Comparison of ENCODE assay signal across 17 cellular contexts in genomic region chr4:119643306-119644042, GRCh38.
"Had no signal": no experiment of that assay in that cellular context is flagged by ENCODE, and none has a peak within 500 bp of the region (broad histone marks: within the 10 kb centered on the region; RNA-seq: fewer than 3 reads in every experiment).

No MANE protein-coding gene starts in this region.

- H3K27ac Mint-ChIP-seq: activated CD4-positive, alpha-beta memory T cell treated with anti-CD3 and anti-CD28 coated beads for 36 hours; activated naive CD8-positive, alpha-beta T cell treated with anti-CD3 and anti-CD28 coated beads, Interleukin-2, amount 10 ng/mL, durations not matched to agents 7 days and 5 days; endodermal cell had no signal

- H3K36me3 ChIP-seq: neutrophil, sigmoid colon, tibial artery, vagina had no signal

- H2AFZ ChIP-seq: parathyroid adenoma had no signal

- H3K4me3 Mint-ChIP-seq: activated CD4-positive, alpha-beta memory T cell treated with anti-CD3 and anti-CD28 coated beads for 36 hours; activated naive CD8-positive, alpha-beta T cell treated with anti-CD3 and anti-CD28 coated beads, Interleukin-2, amount 10 ng/mL, durations not matched to agents 7 days and 5 days; endodermal cell had no signal

- H3K4me3 ChIP-seq: dorsolateral prefrontal cortex, sigmoid colon, tibial artery, vagina had no signal

- H3K27ac ChIP-seq: dorsolateral prefrontal cortex, neutrophil, parathyroid adenoma, sigmoid colon, tibial artery, vagina, VCaP had no signal

- H3K9me3 ChIP-seq: neutrophil, sigmoid colon, tibial artery, vagina had no signal

- H3K36me3 Mint-ChIP-seq: activated CD4-positive, alpha-beta memory T cell treated with anti-CD3 and anti-CD28 coated beads for 36 hours; activated naive CD8-positive, alpha-beta T cell treated with anti-CD3 and anti-CD28 coated beads, Interleukin-2, amount 10 ng/mL, durations not matched to agents 7 days and 5 days had no signal

- H3K9me3 Mint-ChIP-seq: activated CD4-positive, alpha-beta memory T cell treated with anti-CD3 and anti-CD28 coated beads for 36 hours; activated naive CD8-positive, alpha-beta T cell treated with anti-CD3 and anti-CD28 coated beads, Interleukin-2, amount 10 ng/mL, durations not matched to agents 7 days and 5 days; endodermal cell had no signal

- H3K9ac ChIP-seq: parathyroid adenoma had no signal

- H3K79me2 ChIP-seq: parathyroid adenoma had no signal

- H3K27me3 ChIP-seq: dorsolateral prefrontal cortex, sigmoid colon, tibial artery, vagina had no signal

- DNase-seq: activated CD4-positive, alpha-beta memory T cell treated with anti-CD3 and anti-CD28 coated beads for 36 hours; activated gamma-delta T cell; activated naive CD8-positive, alpha-beta T cell treated with anti-CD3 and anti-CD28 coated beads, Interleukin-2, amount 10 ng/mL, durations not matched to agents 7 days and 5 days; activated T-cell treated with anti-CD3 and anti-CD28 coated beads, Interleukin-2, amount 50 U/mL, for 48 hours; aorta; dorsolateral prefrontal cortex; endodermal cell; midbrain; sigmoid colon; stimulated activated CD4-positive, alpha-beta T cell treated with anti-CD3 and anti-CD28 coated beads, Interleukin-1b, Interleukin-23, amount 100 ng/mL, for 48 hours; tibial artery had no signal

- H3K4me1 ChIP-seq: parathyroid adenoma, vagina had no signal

- FAIRE-seq: bronchial epithelial cell, islet of Langerhans had no signal
